ENCODE assay signal across 29 cellular contexts in the genomic region with DNA sequence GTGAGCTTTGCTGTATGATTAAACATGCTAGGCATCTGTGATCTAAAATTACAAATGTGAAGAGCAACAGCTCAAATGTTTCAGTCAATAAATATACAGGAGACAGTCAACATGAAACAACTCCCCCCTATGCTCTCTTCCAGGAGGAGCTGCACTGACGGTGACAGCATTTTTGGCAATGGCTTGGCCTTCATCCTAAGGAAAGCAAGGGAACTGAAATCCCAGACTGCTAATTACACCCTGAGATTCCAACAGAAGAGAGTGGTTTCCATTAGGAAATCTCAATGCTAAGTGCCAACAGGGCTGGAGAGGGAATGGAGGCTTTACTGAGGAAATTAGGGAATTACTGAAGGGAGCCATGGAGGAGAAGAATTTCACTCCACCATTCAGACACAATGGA.
"Had no signal": no experiment of that assay in that cellular context is flagged by ENCODE, and none has a peak within 500 bp of the region (broad histone marks: within the 10 kb centered on the region; RNA-seq: fewer than 3 reads in every experiment).

No MANE protein-coding gene starts in this region.

- H3K27ac ChIP-seq: brain microvascular endothelial cell, cardiac muscle cell, Peyer's patch, SJSA1, VCaP had no signal

- H3K36me3 Mint-ChIP-seq: activated CD4-positive, alpha-beta memory T cell treated with anti-CD3 and anti-CD28 coated beads for 36 hours; activated naive CD4-positive, alpha-beta T cell treated with anti-CD3 and anti-CD28 coated beads, Interleukin-2, amount 10 ng/mL, durations not matched to agents 7 days and 5 days; activated naive CD8-positive, alpha-beta T cell treated with anti-CD3 and anti-CD28 coated beads for 36 hours; T-cell had no signal

- H3K9me3 ChIP-seq: Peyer's patch had no signal

- H3K9me3 Mint-ChIP-seq: activated CD4-positive, alpha-beta memory T cell treated with anti-CD3 and anti-CD28 coated beads for 36 hours; activated CD4-positive, alpha-beta T cell treated with anti-CD3 and anti-CD28 coated beads, Interleukin-2, amount 10 ng/mL, durations not matched to agents 7 days and 5 days; activated naive CD4-positive, alpha-beta T cell treated with anti-CD3 and anti-CD28 coated beads, Interleukin-2, amount 10 ng/mL, durations not matched to agents 7 days and 5 days; activated T-helper 2 cell treated with anti-CD3 and anti-CD28 coated beads, Interferon-gamma antibody, Interleukin-2, Interleukin-4, amounts not matched to agents 10 μg/mL and 5 μg/mL and 100 μg/mL, durations not matched to agents 14 hours and 24 hours and 36 hours; T-cell had no signal

- ATAC-seq: activated T-cell treated with anti-CD3 and anti-CD28 coated beads, Interleukin-2, amount 50 U/mL, for 72 hours; T-cell had no signal

- H3K36me3 ChIP-seq: brain microvascular endothelial cell, cardiac muscle cell, Peyer's patch, SJSA1 had no signal

- H3K4me3 Mint-ChIP-seq: activated CD4-positive, alpha-beta memory T cell treated with anti-CD3 and anti-CD28 coated beads for 36 hours; activated CD4-positive, alpha-beta T cell treated with anti-CD3 and anti-CD28 coated beads, Interleukin-2, amount 10 ng/mL, durations not matched to agents 7 days and 5 days; activated naive CD4-positive, alpha-beta T cell treated with anti-CD3 and anti-CD28 coated beads, Interleukin-2, amount 10 ng/mL, durations not matched to agents 7 days and 5 days; activated naive CD8-positive, alpha-beta T cell treated with anti-CD3 and anti-CD28 coated beads for 36 hours; T-cell had no signal

- H3K4me1 ChIP-seq: Peyer's patch had no signal

- H3K27ac Mint-ChIP-seq: activated CD4-positive, alpha-beta memory T cell treated with anti-CD3 and anti-CD28 coated beads for 36 hours; activated CD4-positive, alpha-beta T cell treated with anti-CD3 and anti-CD28 coated beads, Interleukin-2, amount 10 ng/mL, durations not matched to agents 7 days and 5 days; activated naive CD4-positive, alpha-beta T cell treated with anti-CD3 and anti-CD28 coated beads, Interleukin-2, amount 10 ng/mL, durations not matched to agents 7 days and 5 days; activated naive CD8-positive, alpha-beta T cell treated with anti-CD3 and anti-CD28 coated beads for 36 hours; activated T-cell treated with anti-CD3 and anti-CD28 coated beads, Interleukin-2, amount 50 U/mL, for 72 hours; activated T-helper 2 cell treated with anti-CD3 and anti-CD28 coated beads, Interferon-gamma antibody, Interleukin-2, Interleukin-4, amounts not matched to agents 10 μg/mL and 5 μg/mL and 100 μg/mL, durations not matched to agents 14 hours and 24 hours and 36 hours; T-cell had no signal

- H3K4me3 ChIP-seq: cardiac muscle cell, Peyer's patch, SJSA1 had no signal

- DNase-seq: activated CD4-positive, alpha-beta memory T cell treated with anti-CD3 and anti-CD28 coated beads for 36 hours; activated CD4-positive, alpha-beta T cell treated with anti-CD3 and anti-CD28 coated beads, Interleukin-2, amount 10 ng/mL, durations not matched to agents 7 days and 5 days; activated CD4-positive, CD25-positive, alpha-beta regulatory T cell; activated CD8-positive, alpha-beta memory T cell treated with anti-CD3 and anti-CD28 coated beads, Interleukin-2, amount 50 U/mL, for 4 hours; activated gamma-delta T cell treated with Interleukin-2 at 50 U/mL for 16 hours; activated naive CD4-positive, alpha-beta T cell treated with anti-CD3 and anti-CD28 coated beads, Interleukin-2, amount 10 ng/mL, durations not matched to agents 7 days and 5 days; activated naive CD8-positive, alpha-beta T cell treated with anti-CD3 and anti-CD28 coated beads for 36 hours; activated T-cell treated with anti-CD3 and anti-CD28 coated beads, Interleukin-2, amount 50 U/mL, for 72 hours; brain microvascular endothelial cell; Karpas-422; MM.1S; NCI-H1105; NCI-H1436 treated with DMSO at 0.1 percent for 48 hours; NCI-H1930; NCI-H2171; NCI-H226; NCI-H510A; NCI-H526 treated with DMSO at 0.1 percent for 48 hours; NK-92 treated with Interleukin-12 subunit alpha and Interleukin-12 subunit beta, amount 100 ng/mL, for 24 hours; OCI-M1; Peyer's patch; SHP77; T-cell; T-helper 2 cell; T1000 had no signal

- H3K27me3 ChIP-seq: brain microvascular endothelial cell, cardiac muscle cell, Peyer's patch, SJSA1 had no signal
